ENCODE assay signal across 8 cellular contexts in genomic region chr6:85678000-85678601, GRCh38. TPM values are rescaled to one million over a fixed set of nuclear protein-coding genes. Genes with fewer than 3 reads are reported as not detected.
DNase-seq lines count a peak whose midpoint lies in the region; ATAC-seq and TF ChIP-seq lines count a peak whose summit lies in the region.

No MANE protein-coding gene starts in this region.

- H3K4me1 Mint-ChIP-seq in T-helper 1 cell treated with Interleukin-12 subunit alpha and Interleukin-12 subunit beta and Interleukin-4 antibody, amounts not matched to agents 30 μg/mL and 1 μg/mL, for 36 hours (ENCODE audit: low read depth) = peaks cover 53% of the 10 kb centered on the region
- H3K4me1 Mint-ChIP-seq in activated B cell treated with CpG ODN at 0.5 μM for 24 hours = peaks cover 55% of the 10 kb centered on the region

- POLR2A ChIA-PET in activated B cell treated with CpG ODN at 0.5 μM for 24 hours (lab: Charles Lee) = interaction anchor here (0.6 to 8.5 kb wide), 24 partner anchors 8 to 1818 kb away, joined by 3 to 845 read pairs (median 6); partner anchors contain the start of genes CYB5R4, NT5E, SNX14 and SYNCRIP

- no peaks in the 10 kb centered on the region for H3K27me3 Mint-ChIP-seq in T-helper 1 cell treated with Interleukin-12 subunit alpha and Interleukin-12 subunit beta and Interleukin-4 antibody, amounts not matched to agents 30 μg/mL and 1 μg/mL, for 36 hours (ENCODE audit: low read depth)
- H3K27me3 Mint-ChIP-seq in activated B cell treated with CpG ODN at 0.5 μM for 24 hours = no peaks in the 10 kb centered on the region

- intact Hi-C loops in activated B cell treated with CpG ODN at 0.5 μM for 24 hours (cut with micrococcal nuclease) = loop anchor here (1.0 to 10.0 kb wide), 11 partner anchors 8 to 1819 kb away; partner anchors contain the start of genes CEP162, CYB5R4 and ZNF292
- intact Hi-C loops in left cardiac atrium (cut with DNase I) = loop anchor here (1.0 to 5.0 kb wide), 3 partner anchors 35 to 86 kb away; partner anchors contain the start of genes SNX14 (in 1 of the 2) and SYNCRIP (in 1 of the 2)

- H3K36me3 Mint-ChIP-seq in T-helper 1 cell treated with Interleukin-12 subunit alpha and Interleukin-12 subunit beta and Interleukin-4 antibody, amounts not matched to agents 30 μg/mL and 1 μg/mL, for 36 hours (ENCODE audit: low read depth) = peaks cover 53% of the 10 kb centered on the region
- H3K36me3 Mint-ChIP-seq in activated B cell treated with CpG ODN at 0.5 μM for 24 hours (ENCODE audit: low read depth) = peaks cover 52% of the 10 kb centered on the region

- H3K4me3 Mint-ChIP-seq in T-helper 1 cell treated with Interleukin-12 subunit alpha and Interleukin-12 subunit beta and Interleukin-4 antibody, amounts not matched to agents 30 μg/mL and 1 μg/mL, for 36 hours = peak overlapping the region; percentile 94
- H3K4me3 Mint-ChIP-seq in activated B cell treated with CpG ODN at 0.5 μM for 24 hours = peak overlapping the region; percentile 99

- CTCF ChIA-PET in activated B cell treated with CpG ODN at 0.5 μM for 24 hours (lab: Charles Lee) = interaction anchor here (1.1 to 3.5 kb wide), 6 partner anchors 9 to 324 kb away, joined by 3 to 32 read pairs (median 4); partner anchors contain the start of genes SNX14 and SYNCRIP

- no peak for DNase-seq in T-helper 1 cell
- no peak for DNase-seq in activated B cell treated with CpG ODN at 0.5 μM for 24 hours
- DNase-seq in left cardiac atrium = no peak
- no peak for DNase-seq in skeletal muscle cell (ENCODE audit: low read depth)
- no peak for DNase-seq in effector CD4-positive, alpha-beta T cell

- TF ChIP-seq CTCF in activated B cell treated with CpG ODN at 0.5 μM for 24 hours (IDR thresholded peaks at IDR 0.05) = no peak

- peak overlapping the region; percentile 96 for H3K27ac Mint-ChIP-seq in T-helper 1 cell treated with Interleukin-12 subunit alpha and Interleukin-12 subunit beta and Interleukin-4 antibody, amounts not matched to agents 30 μg/mL and 1 μg/mL, for 36 hours
- peak overlapping the region; percentile 98 for H3K27ac Mint-ChIP-seq in activated B cell treated with CpG ODN at 0.5 μM for 24 hours

- peaks cover 6% of the 10 kb centered on the region for H3K9me3 Mint-ChIP-seq in T-helper 1 cell treated with Interleukin-12 subunit alpha and Interleukin-12 subunit beta and Interleukin-4 antibody, amounts not matched to agents 30 μg/mL and 1 μg/mL, for 36 hours
- H3K9me3 Mint-ChIP-seq in activated B cell treated with CpG ODN at 0.5 μM for 24 hours = no peaks in the 10 kb centered on the region

- H3K4me3 ChIP-seq in skeletal muscle cell (ENCODE audit: low read depth, low read length) = peak overlapping the region; percentile 91

- ATAC-seq in activated B cell treated with CpG ODN at 0.5 μM for 24 hours (ENCODE audit: low read depth) (no peak), left cardiac atrium (peak; percentile 24 to 39), HG03432 (IDR thresholded peaks at IDR 0.05; ENCODE audit: unreplicated experiment) (no peak), GM21447 (IDR thresholded peaks at IDR 0.05; ENCODE audit: unreplicated experiment) (no peak)

RNA-seq across cellular contexts. Expression of gene SYNCRIP, which starts 35.4 kb away (rescaled TPM):
- total RNA-seq in activated B cell treated with CpG ODN at 0.5 μM for 24 hours (119 and 122 TPM in 2 replicates), left cardiac atrium (10 to 100 TPM; 48.7 to 84.9 TPM)

Comparison
In these comparisons a context has a peak if more than half of its experiments do, and no peak if none do; other contexts are left out.
1. ATAC-seq: peak in left cardiac atrium (2 of 2); none in activated B cell treated with CpG ODN at 0.5 μM for 24 hours (single experiment), HG03432 (single experiment) and GM21447 (single experiment).